Comparison of ENCODE assay signal across 9 cellular contexts in the genomic region with DNA sequence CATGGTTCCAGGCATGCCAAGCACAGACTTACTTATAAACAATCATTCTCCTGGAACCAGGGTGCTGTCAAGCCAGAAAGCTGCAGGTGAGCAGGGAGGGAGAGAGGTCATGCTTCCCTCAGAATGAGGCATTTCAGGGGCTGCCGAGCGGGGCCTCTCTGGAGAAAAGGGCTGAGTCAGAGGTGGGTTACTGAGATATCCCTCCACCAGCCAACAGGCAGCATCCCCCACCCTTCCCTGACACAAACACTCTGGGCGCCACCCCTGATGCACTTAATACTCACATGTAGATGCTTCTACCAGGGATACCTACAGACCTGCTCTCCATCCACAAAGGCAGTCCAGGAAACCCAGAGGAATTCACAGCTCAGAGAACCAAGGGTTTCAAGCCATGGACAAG. TPM values are rescaled to one million over a fixed set of nuclear protein-coding genes. Genes with fewer than 3 reads are reported as not detected.
DNase-seq lines count a peak whose midpoint lies in the region; ATAC-seq, FAIRE-seq and TF ChIP-seq lines count a peak whose summit lies in the region.
"Had no signal": no experiment of that assay in that cellular context is flagged by ENCODE, and none has a peak within 500 bp of the region (broad histone marks: within the 10 kb centered on the region; RNA-seq: fewer than 3 reads in every experiment).

No MANE protein-coding gene starts in this region.

- no peak overlapping the region for H2AFZ ChIP-seq in keratinocyte (ENCODE audit: control insufficient read depth, low read length)

- H3K4me1 Mint-ChIP-seq in T-helper 1 cell treated with Interleukin-12 subunit alpha and Interleukin-12 subunit beta and Interleukin-4 antibody, amounts not matched to agents 30 μg/mL and 1 μg/mL, for 36 hours (ENCODE audit: low read depth), result peaks cover 49% of the 10 kb centered on the region
- H3K4me1 Mint-ChIP-seq in activated T-helper 17 cell treated with anti-CD3 and anti-CD28 coated beads, Interleukin-2, amount 50 U/mL, for 72 hours, result peaks cover 14% of the 10 kb centered on the region

- dilution Hi-C loops in keratinocyte (cut with MboI; ENCODE audit: extremely low pct_ligation_motif_present, low sequenced_read_pairs), result no loop called here

- FAIRE-seq in keratinocyte (lab: Jason Lieb, UNC), result no peak
- FAIRE-seq: A204.1 had no signal

- peaks cover 4% of the 10 kb centered on the region for H3K36me3 Mint-ChIP-seq in T-helper 1 cell treated with Interleukin-12 subunit alpha and Interleukin-12 subunit beta and Interleukin-4 antibody, amounts not matched to agents 30 μg/mL and 1 μg/mL, for 36 hours (ENCODE audit: low read depth)
- H3K36me3 Mint-ChIP-seq in activated T-helper 17 cell treated with anti-CD3 and anti-CD28 coated beads, Interleukin-2, amount 50 U/mL, for 72 hours (ENCODE audit: low read depth), result peaks cover 19% of the 10 kb centered on the region

- peaks cover 7 to 16% of the 10 kb centered on the region in 2 experiments for H3K36me3 ChIP-seq in keratinocyte (ENCODE audit: control insufficient read depth in 2 of 2, extremely low read depth in 1 of 2, insufficient read depth in 2 of 2, low read length in 2 of 2)
- H3K36me3 ChIP-seq in stomach smooth muscle (ENCODE audit: control insufficient read depth in 2 of 2, insufficient read depth in 2 of 2, low read length in 2 of 2), result peaks cover 4 to 5% of the 10 kb centered on the region in 2 donors

- H4K20me1 ChIP-seq in keratinocyte (ENCODE audit: control insufficient read depth, extremely low read depth, insufficient read depth, low read length), result no peaks in the 10 kb centered on the region

- H3K27ac Mint-ChIP-seq in T-helper 1 cell treated with Interleukin-12 subunit alpha and Interleukin-12 subunit beta and Interleukin-4 antibody, amounts not matched to agents 30 μg/mL and 1 μg/mL, for 36 hours, result peak overlapping the region; percentile 70
- peak overlapping the region; percentile 89 for H3K27ac Mint-ChIP-seq in activated T-helper 17 cell treated with anti-CD3 and anti-CD28 coated beads, Interleukin-2, amount 50 U/mL, for 72 hours

- no peak overlapping the region for H3K4me3 ChIP-seq in keratinocyte (ENCODE audit: control insufficient read depth in 2 of 3, extremely low read depth in 1 of 3, insufficient read depth in 2 of 3, low read depth in 1 of 3, low read length in 3 of 3)
- no peak overlapping the region for H3K4me3 ChIP-seq in stomach smooth muscle (ENCODE audit: low read length in 2 of 2)
- no peak overlapping the region for H3K4me3 ChIP-seq in foreskin fibroblast (ENCODE audit: low read depth in 1 of 2, low read length in 2 of 2)

- TF ChIP-seq CTCF in keratinocyte (optimal IDR thresholded peaks at IDR 0.05 in 1 of 3, IDR thresholded peaks at IDR 0.05 in 1 of 3, conservative IDR thresholded peaks at IDR 0.05 in 1 of 3; ENCODE audit: extremely low read depth in 1 of 3, insufficient read depth in 2 of 3, low read length in 3 of 3) (no peak), foreskin fibroblast (IDR thresholded peaks at IDR 0.05; ENCODE audit: low read depth, low read length) (no peak)

- H3K79me2 ChIP-seq in keratinocyte (ENCODE audit: control insufficient read depth, insufficient read depth, low read length), result peaks cover 33% of the 10 kb centered on the region

- no peak overlapping the region for H3K4me3 Mint-ChIP-seq in T-helper 1 cell treated with Interleukin-12 subunit alpha and Interleukin-12 subunit beta and Interleukin-4 antibody, amounts not matched to agents 30 μg/mL and 1 μg/mL, for 36 hours
- peak overlapping the region; percentile 83 for H3K4me3 Mint-ChIP-seq in activated T-helper 17 cell treated with anti-CD3 and anti-CD28 coated beads, Interleukin-2, amount 50 U/mL, for 72 hours

- H3K4me1 ChIP-seq in keratinocyte (ENCODE audit: control insufficient read depth, extremely low read depth, insufficient read depth, low read length) (peaks cover 36% of the 10 kb centered on the region), stomach smooth muscle (ENCODE audit: control insufficient read depth, insufficient read depth, low read length) (peaks cover 49% of the 10 kb centered on the region)

- peaks cover 2% of the 10 kb centered on the region for H3K9me1 ChIP-seq in keratinocyte (ENCODE audit: control insufficient read depth, extremely low read depth, insufficient read depth, low read length)

- H3K9me3 Mint-ChIP-seq in T-helper 1 cell treated with Interleukin-12 subunit alpha and Interleukin-12 subunit beta and Interleukin-4 antibody, amounts not matched to agents 30 μg/mL and 1 μg/mL, for 36 hours, result no peaks in the 10 kb centered on the region
- H3K9me3 Mint-ChIP-seq in activated T-helper 17 cell treated with anti-CD3 and anti-CD28 coated beads, Interleukin-2, amount 50 U/mL, for 72 hours, result no peaks in the 10 kb centered on the region

- H3K27me3 Mint-ChIP-seq in T-helper 1 cell treated with Interleukin-12 subunit alpha and Interleukin-12 subunit beta and Interleukin-4 antibody, amounts not matched to agents 30 μg/mL and 1 μg/mL, for 36 hours (ENCODE audit: low read depth), result no peaks in the 10 kb centered on the region
- H3K27me3 Mint-ChIP-seq in activated T-helper 17 cell treated with anti-CD3 and anti-CD28 coated beads, Interleukin-2, amount 50 U/mL, for 72 hours, result no peaks in the 10 kb centered on the region

- H3K9me3 ChIP-seq in keratinocyte (ENCODE audit: control insufficient read depth, low read depth, low read length), result no peaks in the 10 kb centered on the region
- H3K9me3 ChIP-seq in stomach smooth muscle (ENCODE audit: control insufficient read depth in 2 of 2, low read length in 2 of 2), result no peaks in the 10 kb centered on the region

- DNase-seq in T-helper 1 cell (no peak), keratinocyte (ENCODE audit: low read depth, low spot score) (no peak), foreskin fibroblast (no peak)
- no peak for DNase-seq in activated CD4-positive, CD25-positive, alpha-beta regulatory T cell (lab: John Stamatoyannopoulos, UW)

- H3K27ac ChIP-seq in keratinocyte (ENCODE audit: control insufficient read depth, insufficient read depth, low read length), result peak overlapping the region; percentile 71
- H3K27ac ChIP-seq in stomach smooth muscle (ENCODE audit: low read length), result peak overlapping the region; percentile 95

- H3K27me3 ChIP-seq in keratinocyte (ENCODE audit: control insufficient read depth, extremely low read depth, insufficient read depth, low read length) (no peaks in the 10 kb centered on the region), stomach smooth muscle (ENCODE audit: control insufficient read depth in 1 of 2, insufficient read depth in 2 of 2, low read length in 2 of 2) (no peaks in the 10 kb centered on the region)

- H3K4me2 ChIP-seq in keratinocyte (ENCODE audit: control insufficient read depth, extremely low read depth, insufficient read depth, low read depth, low read length), result peak overlapping the region; percentile 73

- ATAC-seq in activated T-helper 17 cell treated with anti-CD3 and anti-CD28 coated beads, Interleukin-2, amount 50 U/mL, for 72 hours (replicated peaks), result no peak
- ATAC-seq in HG03108 (IDR thresholded peaks at IDR 0.05; ENCODE audit: unreplicated experiment), result no peak

- H3K9ac ChIP-seq in keratinocyte (ENCODE audit: control insufficient read depth, extremely low read depth, insufficient read depth, low read length), result peak overlapping the region; percentile 29
- peak overlapping the region in 1 of 2 donors; percentile 67 for H3K9ac ChIP-seq in stomach smooth muscle (ENCODE audit: low read length in 2 of 2)

RNA-seq across cellular contexts. Expression of gene STK40, which starts 13.1 kb away (rescaled TPM):
- 10 to 100 TPM; 44.1 to 56.8 TPM for total RNA-seq in activated T-helper 17 cell treated with anti-CD3 and anti-CD28 coated beads, Interleukin-2, amount 50 U/mL, for 72 hours
- polyA plus RNA-seq in keratinocyte, result 8.5 to 10.4 TPM (median 10.3 TPM) in 3 replicates
- 14.7 TPM for polyA plus RNA-seq in keratinocyte (2011; ENCODE audit: low read depth)
- polyA plus RNA-seq in keratinocyte (2011; cell fraction: cytosol; rRNA removed), result 6.1 and 7.0 TPM in 2 replicates
- 19.3 and 23.3 TPM in 2 replicates for polyA plus RNA-seq in keratinocyte (2011; cell fraction: nucleus; rRNA removed)
- 9.8 and 17.6 TPM in 2 replicates for polyA plus RNA-seq in keratinocyte (2012; ENCODE audit: low replicate concordance)
- polyA minus RNA-seq in keratinocyte, result 14.0 to 28.2 TPM (median 16.3 TPM) in 3 replicates
- 6.3 TPM for polyA minus RNA-seq in keratinocyte (2011; cell fraction: cytosol; rRNA and poly(A)+ RNA removed)
- polyA minus RNA-seq in keratinocyte (2011; cell fraction: nucleus; rRNA and poly(A)+ RNA removed), result 7.2 and 8.5 TPM in 2 replicates

RNA-seq across cellular contexts. Expression of gene LSM10, which starts 25.1 kb away (rescaled TPM):
- 10 to 100 TPM; 24.6 to 59.6 TPM for total RNA-seq in activated T-helper 17 cell treated with anti-CD3 and anti-CD28 coated beads, Interleukin-2, amount 50 U/mL, for 72 hours
- polyA plus RNA-seq in keratinocyte, result 41.3 to 67.8 TPM (median 45.3 TPM) in 3 replicates
- polyA plus RNA-seq in keratinocyte (2011; ENCODE audit: low read depth), result 12.7 TPM
- polyA plus RNA-seq in keratinocyte (2011; cell fraction: cytosol; rRNA removed), result 43.5 and 55.1 TPM in 2 replicates
- 15.1 and 19.6 TPM in 2 replicates for polyA plus RNA-seq in keratinocyte (2011; cell fraction: nucleus; rRNA removed)
- polyA plus RNA-seq in keratinocyte (2012; ENCODE audit: low replicate concordance), result 28.2 and 48.4 TPM in 2 replicates
- polyA minus RNA-seq in keratinocyte, result 29.0 to 51.7 TPM (median 34.5 TPM) in 3 replicates
- polyA minus RNA-seq in keratinocyte (2011; cell fraction: cytosol; rRNA and poly(A)+ RNA removed), result 41.6 TPM
- 6.8 and 8.8 TPM in 2 replicates for polyA minus RNA-seq in keratinocyte (2011; cell fraction: nucleus; rRNA and poly(A)+ RNA removed)

RNA-seq across cellular contexts. Expression of gene EVA1B, which starts 49.2 kb away (rescaled TPM):
- total RNA-seq in activated T-helper 17 cell treated with anti-CD3 and anti-CD28 coated beads, Interleukin-2, amount 50 U/mL, for 72 hours, result 1 to 10 TPM; 2.5 to 5.6 TPM
- 2.4 to 4.3 TPM (median 2.7 TPM) in 3 replicates for polyA plus RNA-seq in keratinocyte
- polyA plus RNA-seq in keratinocyte (2011; ENCODE audit: low read depth), result 0.40 TPM
- polyA plus RNA-seq in keratinocyte (2011; cell fraction: cytosol; rRNA removed), result 1.3 and 5.8 TPM in 2 replicates
- 0.52 and 1.8 TPM in 2 replicates for polyA plus RNA-seq in keratinocyte (2011; cell fraction: nucleus; rRNA removed)
- 7.1 and 10.5 TPM in 2 replicates for polyA plus RNA-seq in keratinocyte (2012; ENCODE audit: low replicate concordance)
- polyA minus RNA-seq in keratinocyte, result 0.16 to 1.2 TPM (median 0.26 TPM) in 3 replicates
- 6.1 TPM for polyA minus RNA-seq in keratinocyte (2011; cell fraction: cytosol; rRNA and poly(A)+ RNA removed)
- 0.70 and 0.84 TPM in 2 replicates for polyA minus RNA-seq in keratinocyte (2011; cell fraction: nucleus; rRNA and poly(A)+ RNA removed)
